Comparison of ENCODE assay signal across 21 cellular contexts in the genomic region with DNA sequence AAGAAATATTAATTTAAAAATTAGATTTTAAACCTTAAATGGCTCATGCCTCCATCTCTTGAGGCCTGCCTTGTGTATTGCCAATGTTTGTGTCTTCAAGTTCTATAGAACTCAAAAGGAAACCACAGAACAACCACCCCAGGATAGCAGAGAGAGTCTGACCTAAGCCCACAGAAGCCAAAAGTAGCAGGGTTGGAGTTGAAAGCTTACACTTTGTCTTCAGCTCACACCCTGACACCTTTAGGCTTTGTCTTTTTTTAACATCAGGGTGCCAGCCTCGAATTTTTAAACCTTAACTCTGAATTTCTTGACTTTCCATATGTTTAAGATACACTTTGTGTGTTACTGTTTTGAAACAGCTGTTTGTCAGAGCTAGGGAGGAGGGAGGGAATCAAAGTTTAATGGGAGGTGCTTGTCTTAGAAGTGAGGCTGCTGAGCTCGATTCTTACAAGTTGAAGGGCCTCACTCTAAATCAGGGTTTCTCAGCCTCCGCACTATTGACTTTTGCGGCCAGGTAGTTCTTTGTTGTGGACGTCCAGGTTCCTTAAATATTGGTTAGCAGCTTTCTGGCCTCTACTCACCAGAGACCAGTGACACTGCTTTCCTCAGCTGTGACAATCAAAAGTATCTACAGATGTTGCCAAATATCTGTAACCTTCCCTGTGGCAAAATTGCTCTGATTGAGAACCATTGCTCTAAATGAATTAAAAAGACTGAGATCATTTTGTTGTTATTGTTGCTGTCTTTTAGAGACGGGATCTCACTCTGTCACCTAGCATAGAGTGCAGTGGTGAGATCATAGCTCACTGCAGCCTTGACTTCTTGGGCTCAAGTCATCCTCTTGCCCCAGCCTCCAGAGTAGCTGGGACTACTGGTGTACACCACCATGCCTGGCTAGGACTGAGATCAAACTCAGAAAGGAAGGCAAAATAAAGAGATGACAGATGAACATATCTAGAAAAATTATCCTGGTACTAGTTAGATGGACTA.
A peak's percentile ranks its signal among the peaks of the same experiment; 100 is the strongest.
DNase-seq lines count a peak whose midpoint lies in the region; ATAC-seq and TF ChIP-seq lines count a peak whose summit lies in the region.
"Had no signal": no experiment of that assay in that cellular context is flagged by ENCODE, and none has a peak within 500 bp of the region (broad histone marks: within the 10 kb centered on the region; RNA-seq: fewer than 3 reads in every experiment).

No MANE protein-coding gene starts in this region.

- no peaks in the 10 kb centered on the region for H3K9me3 ChIP-seq in DND-41 (ENCODE audit: insufficient read depth, low read length, severe bottlenecking)
- H3K9me3 ChIP-seq in naive thymus-derived CD4-positive, alpha-beta T cell (ENCODE audit: control insufficient read depth in 2 of 3, low read length in 3 of 3) = no peaks in the 10 kb centered on the region
- no peaks in the 10 kb centered on the region for H3K9me3 ChIP-seq in MG63
- H3K9me3 ChIP-seq: A549, BE2C, testis had no signal

- DNase-seq in activated CD4-positive, alpha-beta T cell treated with anti-CD3 and anti-CD28 coated beads, Interleukin-2, amount 10 ng/mL, durations not matched to agents 24 days and 14 days = peak; percentile 83
- no peak for DNase-seq in activated CD4-positive, alpha-beta T cell treated with anti-CD3 and anti-CD28 coated beads for 4 hours
- peak; percentile 55 for DNase-seq in DND-41
- no peak for DNase-seq in activated T-helper 2 cell treated with anti-CD3 and anti-CD28 coated beads, Interferon-gamma antibody, Interleukin-2, Interleukin-4, amounts not matched to agents 10 μg/mL and 5 μg/mL and 100 μg/mL, durations not matched to agents 14 hours and 24 hours and 36 hours (ENCODE audit: low spot score)
- DNase-seq in naive thymus-derived CD4-positive, alpha-beta T cell = peak in 6 of 9 donors; percentile 25 to 56 (median 45)
- DNase-seq in retina = no peak
- DNase-seq in MG63 = no peak
- DNase-seq: activated CD8-positive, alpha-beta memory T cell treated with anti-CD3 and anti-CD28 coated beads for 24 hours; BE2C; endodermal cell; left cardiac atrium; mesenchymal stem cell; NCI-H1436 treated with DMSO at 0.1 percent for 48 hours; NCI-H524; testis had no signal

- peak overlapping the region; percentile 40 for H3K4me2 ChIP-seq in DND-41 (ENCODE audit: insufficient read depth, low read length)
- H3K4me2 ChIP-seq: A549 had no signal

- POLR2A ChIA-PET in naive thymus-derived CD4-positive, alpha-beta T cell (lab: Charles Lee) = interaction anchor here (0.6 to 2.9 kb wide), 7 partner anchors 8 to 141 kb away, joined by 3 to 10 read pairs (median 3); no protein-coding TSS in a partner anchor

- peaks cover 9% of the 10 kb centered on the region for H3K9me3 Mint-ChIP-seq in activated CD4-positive, alpha-beta T cell treated with anti-CD3 and anti-CD28 coated beads, Interleukin-2, amount 10 ng/mL, durations not matched to agents 24 days and 14 days
- H3K9me3 Mint-ChIP-seq in activated T-helper 2 cell treated with anti-CD3 and anti-CD28 coated beads, Interferon-gamma antibody, Interleukin-2, Interleukin-4, amounts not matched to agents 10 μg/mL and 5 μg/mL and 100 μg/mL, durations not matched to agents 14 hours and 24 hours and 36 hours = peaks cover 34% of the 10 kb centered on the region
- H3K9me3 Mint-ChIP-seq in naive thymus-derived CD4-positive, alpha-beta T cell = peaks cover 0 to 21% (median 7%) of the 10 kb centered on the region in 11 donors

- H4K20me1 ChIP-seq in DND-41 (ENCODE audit: insufficient read depth, low read length) = no peaks in the 10 kb centered on the region

- H3K4me3 Mint-ChIP-seq in activated CD4-positive, alpha-beta T cell treated with anti-CD3 and anti-CD28 coated beads, Interleukin-2, amount 10 ng/mL, durations not matched to agents 24 days and 14 days = peak overlapping the region; percentile 52
- H3K4me3 Mint-ChIP-seq in activated T-helper 2 cell treated with anti-CD3 and anti-CD28 coated beads, Interferon-gamma antibody, Interleukin-2, Interleukin-4, amounts not matched to agents 10 μg/mL and 5 μg/mL and 100 μg/mL, durations not matched to agents 14 hours and 24 hours and 36 hours (ENCODE audit: low read depth) = no peak overlapping the region
- peak overlapping the region; percentile 4 to 64 (median 55) for H3K4me3 Mint-ChIP-seq in naive thymus-derived CD4-positive, alpha-beta T cell
- H3K4me3 Mint-ChIP-seq: endodermal cell, nephron had no signal

- H3K9ac ChIP-seq in DND-41 (ENCODE audit: low read depth, low read length) = peak overlapping the region; percentile 18; the same call in 1 of the 2 replicates
- H3K9ac ChIP-seq: parathyroid adenoma had no signal

- intact Hi-C loops in activated CD4-positive, alpha-beta T cell treated with anti-CD3 and anti-CD28 coated beads, Interleukin-2, amount 10 ng/mL, durations not matched to agents 24 days and 14 days (cut with micrococcal nuclease) = loop anchor here (2.0 to 5.0 kb wide), 3 partner anchors 19 to 466 kb away; no protein-coding TSS in a partner anchor
- intact Hi-C loops in activated T-helper 2 cell treated with anti-CD3 and anti-CD28 coated beads, Interferon-gamma antibody, Interleukin-2, Interleukin-4, amounts not matched to agents 10 μg/mL and 5 μg/mL and 100 μg/mL, durations not matched to agents 14 hours and 24 hours and 36 hours (cut with micrococcal nuclease) = loop anchor here (2.0 to 5.0 kb wide), 3 partner anchors 17 to 41 kb away; no protein-coding TSS in a partner anchor
- intact Hi-C loops in naive thymus-derived CD4-positive, alpha-beta T cell (cut with micrococcal nuclease) = loop anchor here (1.0 to 10.0 kb wide), 8 partner anchors 16 to 141 kb away; no protein-coding TSS in a partner anchor

- H3K4me1 ChIP-seq in DND-41 (ENCODE audit: insufficient read depth, low read length) = peaks cover 18% of the 10 kb centered on the region
- H3K4me1 ChIP-seq in naive thymus-derived CD4-positive, alpha-beta T cell (ENCODE audit: control insufficient read depth in 2 of 2, insufficient read depth in 2 of 2, low read length in 2 of 2) = peaks cover 23 to 26% of the 10 kb centered on the region in 2 donors
- H3K4me1 ChIP-seq: A549, BE2C, parathyroid adenoma, testis had no signal

- no peak overlapping the region for H3K4me3 ChIP-seq in DND-41 (ENCODE audit: low read depth in 1 of 2, low read length in 2 of 2)
- H3K4me3 ChIP-seq in naive thymus-derived CD4-positive, alpha-beta T cell (ENCODE audit: low read length) = no peak overlapping the region
- H3K4me3 ChIP-seq in MG63 = no peak overlapping the region
- H3K4me3 ChIP-seq: A549, testis had no signal

- H3K79me2 ChIP-seq in DND-41 (ENCODE audit: insufficient read depth, low read length) = no peaks in the 10 kb centered on the region
- H3K79me2 ChIP-seq: parathyroid adenoma had no signal

- CTCF ChIA-PET in naive thymus-derived CD4-positive, alpha-beta T cell (lab: Charles Lee) = interaction anchor here (0.7 to 1.8 kb wide), 4 partner anchors 11 to 285 kb away, joined by 3 to 5 read pairs (median 4); a partner anchor contains a TSS

- peak overlapping the region; percentile 59 for H3K27ac ChIP-seq in DND-41 (ENCODE audit: low read length)
- peak overlapping the region; percentile 47 for H3K27ac ChIP-seq in naive thymus-derived CD4-positive, alpha-beta T cell (ENCODE audit: low read depth, low read length)
- H3K27ac ChIP-seq: A549, HL-60, parathyroid adenoma, testis had no signal

- ATAC-seq in DND-41 (ENCODE audit: insufficient read depth, low read depth) = peak; percentile 98
- ATAC-seq in naive thymus-derived CD4-positive, alpha-beta T cell = peak; percentile 86
- no peak for ATAC-seq in HG03442 (IDR thresholded peaks at IDR 0.05; ENCODE audit: unreplicated experiment)
- ATAC-seq: A549, sciatic nerve had no signal

- H2AFZ ChIP-seq in DND-41 (ENCODE audit: low read depth, low read length) = peak overlapping the region; percentile 67
- H2AFZ ChIP-seq: parathyroid adenoma had no signal

- no peaks in the 10 kb centered on the region for H3K36me3 Mint-ChIP-seq in activated CD4-positive, alpha-beta T cell treated with anti-CD3 and anti-CD28 coated beads, Interleukin-2, amount 10 ng/mL, durations not matched to agents 24 days and 14 days (ENCODE audit: low read depth)
- H3K36me3 Mint-ChIP-seq in activated T-helper 2 cell treated with anti-CD3 and anti-CD28 coated beads, Interferon-gamma antibody, Interleukin-2, Interleukin-4, amounts not matched to agents 10 μg/mL and 5 μg/mL and 100 μg/mL, durations not matched to agents 14 hours and 24 hours and 36 hours (ENCODE audit: low read depth) = peaks cover 33% of the 10 kb centered on the region
- H3K36me3 Mint-ChIP-seq in naive thymus-derived CD4-positive, alpha-beta T cell = peaks cover 0 to 31% (median 3%) of the 10 kb centered on the region in 5 donors

- no peaks in the 10 kb centered on the region for H3K27me3 ChIP-seq in DND-41 (ENCODE audit: insufficient read depth, low read length, poor library complexity)
- no peaks in the 10 kb centered on the region for H3K27me3 ChIP-seq in naive thymus-derived CD4-positive, alpha-beta T cell (ENCODE audit: control insufficient read depth in 2 of 2, insufficient read depth in 2 of 2, low read length in 2 of 2)
- H3K27me3 ChIP-seq in MG63 = no peaks in the 10 kb centered on the region
- H3K27me3 ChIP-seq: BE2C, testis had no signal

- no peaks in the 10 kb centered on the region for H3K27me3 Mint-ChIP-seq in activated CD4-positive, alpha-beta T cell treated with anti-CD3 and anti-CD28 coated beads, Interleukin-2, amount 10 ng/mL, durations not matched to agents 24 days and 14 days
- H3K27me3 Mint-ChIP-seq in activated T-helper 2 cell treated with anti-CD3 and anti-CD28 coated beads, Interferon-gamma antibody, Interleukin-2, Interleukin-4, amounts not matched to agents 10 μg/mL and 5 μg/mL and 100 μg/mL, durations not matched to agents 14 hours and 24 hours and 36 hours (ENCODE audit: low read depth) = no peaks in the 10 kb centered on the region
- no peaks in the 10 kb centered on the region for H3K27me3 Mint-ChIP-seq in naive thymus-derived CD4-positive, alpha-beta T cell

- H3K36me3 ChIP-seq in DND-41 (ENCODE audit: insufficient read depth, low read length) (no peaks in the 10 kb centered on the region), MG63 (no peaks in the 10 kb centered on the region)
- no peaks in the 10 kb centered on the region for H3K36me3 ChIP-seq in naive thymus-derived CD4-positive, alpha-beta T cell (ENCODE audit: control insufficient read depth in 2 of 3, insufficient read depth in 3 of 3, low read length in 3 of 3)
- H3K36me3 ChIP-seq: BE2C had no signal

- peaks cover 19% of the 10 kb centered on the region for H3K4me1 Mint-ChIP-seq in activated CD4-positive, alpha-beta T cell treated with anti-CD3 and anti-CD28 coated beads, Interleukin-2, amount 10 ng/mL, durations not matched to agents 24 days and 14 days
- H3K4me1 Mint-ChIP-seq in activated T-helper 2 cell treated with anti-CD3 and anti-CD28 coated beads, Interferon-gamma antibody, Interleukin-2, Interleukin-4, amounts not matched to agents 10 μg/mL and 5 μg/mL and 100 μg/mL, durations not matched to agents 14 hours and 24 hours and 36 hours (ENCODE audit: low read depth) = peaks cover 35% of the 10 kb centered on the region
- H3K4me1 Mint-ChIP-seq in naive thymus-derived CD4-positive, alpha-beta T cell = peaks cover 23 to 56% (median 52%) of the 10 kb centered on the region in 7 donors
- H3K4me1 Mint-ChIP-seq: nephron had no signal

- H3K27ac Mint-ChIP-seq in activated CD4-positive, alpha-beta T cell treated with anti-CD3 and anti-CD28 coated beads, Interleukin-2, amount 10 ng/mL, durations not matched to agents 24 days and 14 days = peak overlapping the region; percentile 87
- H3K27ac Mint-ChIP-seq in activated T-helper 2 cell treated with anti-CD3 and anti-CD28 coated beads, Interferon-gamma antibody, Interleukin-2, Interleukin-4, amounts not matched to agents 10 μg/mL and 5 μg/mL and 100 μg/mL, durations not matched to agents 14 hours and 24 hours and 36 hours = peak overlapping the region; percentile 86
- H3K27ac Mint-ChIP-seq in naive thymus-derived CD4-positive, alpha-beta T cell = peak overlapping the region; percentile 83 to 95 (median 92)
- H3K27ac Mint-ChIP-seq: endodermal cell, nephron had no signal

- TF ChIP-seq CTCF in DND-41 (IDR thresholded peaks at IDR 0.05; ENCODE audit: borderline replicate concordance, extremely low read depth, low read length, poor library complexity, severe bottlenecking) = no peak

Comparison
In these comparisons a context has a peak if more than half of its experiments do, and no peak if none do; other contexts are left out.
1. DNase-seq: peak in activated CD4-positive, alpha-beta T cell treated with anti-CD3 and anti-CD28 coated beads, Interleukin-2, amount 10 ng/mL, durations not matched to agents 24 days and 14 days (single experiment), DND-41 (single experiment) and naive thymus-derived CD4-positive, alpha-beta T cell (6 of 9); none in activated CD4-positive, alpha-beta T cell treated with anti-CD3 and anti-CD28 coated beads for 4 hours (0 of 2), activated T-helper 2 cell treated with anti-CD3 and anti-CD28 coated beads, Interferon-gamma antibody, Interleukin-2, Interleukin-4, amounts not matched to agents 10 μg/mL and 5 μg/mL and 100 μg/mL, durations not matched to agents 14 hours and 24 hours and 36 hours (single experiment), retina (single experiment) and MG63 (single experiment).
2. Peak in every context shown above with its lines, with median percentiles within 50 percentile points of each other: H3K27ac Mint-ChIP-seq.